In the genomic region with DNA sequence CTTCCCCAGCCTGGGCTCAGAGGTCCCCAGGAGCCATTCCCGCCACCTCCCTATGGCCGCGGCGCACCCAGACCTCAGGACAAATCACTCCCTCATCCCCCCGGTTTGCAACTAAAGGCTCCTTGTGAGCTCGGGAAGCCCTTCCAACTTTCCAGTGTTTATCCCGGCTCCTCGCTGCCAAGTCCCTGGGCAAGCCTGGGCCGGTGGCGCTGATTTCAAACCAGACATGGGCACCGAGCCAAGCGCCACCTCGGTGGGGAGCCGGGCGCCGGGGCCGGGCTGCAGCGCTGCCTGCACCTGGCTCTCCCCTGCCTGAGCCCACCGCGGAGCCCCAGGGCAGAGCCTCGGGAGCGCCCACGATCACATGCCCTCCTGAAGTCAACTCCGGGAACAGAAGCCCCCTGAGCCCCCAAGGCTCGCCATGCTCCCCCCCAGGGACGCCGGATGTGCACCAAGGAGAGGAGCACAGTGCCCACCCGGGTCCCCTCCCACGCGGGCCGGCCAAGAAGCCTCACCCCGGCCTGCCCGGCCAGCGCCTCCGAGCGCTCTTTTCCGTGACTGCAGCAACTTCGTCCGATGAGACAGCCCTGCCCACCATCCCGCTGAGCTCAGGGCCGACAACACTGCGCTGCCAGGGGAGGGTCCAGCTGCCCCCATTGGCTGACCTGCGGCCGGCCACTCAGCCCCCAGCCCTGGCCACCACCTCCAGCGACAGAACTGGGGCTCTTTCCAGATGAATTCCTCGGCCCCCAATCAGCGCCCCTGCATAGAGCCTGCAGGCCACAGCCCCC, we compare ENCODE assay signal across 8 cellular contexts. TPM values are rescaled to one million over a fixed set of nuclear protein-coding genes. Genes with fewer than 3 reads are reported as not detected.
DNase-seq lines count a peak whose midpoint lies in the region; ATAC-seq lines count a peak whose summit lies in the region.

No MANE protein-coding gene starts in this region.

- CTCF ChIA-PET in CD8-positive, alpha-beta memory T cell (lab: Charles Lee): no interaction called here

- no peak overlapping the region for H3K4me3 Mint-ChIP-seq in CD8-positive, alpha-beta memory T cell

- POLR2A ChIA-PET in CD8-positive, alpha-beta memory T cell (lab: Charles Lee): interaction anchor here (0.5 kb wide), 1 partner anchor 51 kb away, joined by 3 read pairs; no protein-coding TSS in a partner anchor

- H3K36me3 ChIP-seq in CD8-positive, alpha-beta memory T cell (ENCODE audit: insufficient read depth, low read length): no peaks in the 10 kb centered on the region

- no peaks in the 10 kb centered on the region for H3K9me3 Mint-ChIP-seq in CD8-positive, alpha-beta memory T cell

- H3K27me3 Mint-ChIP-seq in CD8-positive, alpha-beta memory T cell: no peaks in the 10 kb centered on the region

- H3K9me3 ChIP-seq in CD8-positive, alpha-beta memory T cell (ENCODE audit: low read length): no peaks in the 10 kb centered on the region

- no peaks in the 10 kb centered on the region for H3K4me1 ChIP-seq in CD8-positive, alpha-beta memory T cell (ENCODE audit: insufficient read depth, low read length)

- peaks cover 0 to 11% (median 6%) of the 10 kb centered on the region in 3 donors for H3K36me3 Mint-ChIP-seq in CD8-positive, alpha-beta memory T cell

- peaks cover 7 to 25% (median 14%) of the 10 kb centered on the region in 3 donors for H3K4me1 Mint-ChIP-seq in CD8-positive, alpha-beta memory T cell

- no peak overlapping the region for H3K4me3 ChIP-seq in CD8-positive, alpha-beta memory T cell (ENCODE audit: low read length)

- no peaks in the 10 kb centered on the region for H3K27me3 ChIP-seq in CD8-positive, alpha-beta memory T cell (ENCODE audit: insufficient read depth, low read length, poor library complexity, severe bottlenecking)

- H3K27ac Mint-ChIP-seq in CD8-positive, alpha-beta memory T cell: no peak overlapping the region

- peak overlapping the region; percentile 94 for H3K27ac ChIP-seq in epithelial cell of prostate
- H3K27ac ChIP-seq in CD8-positive, alpha-beta memory T cell (ENCODE audit: low read depth, low read length): no peak overlapping the region

- ATAC-seq in HG02798 (IDR thresholded peaks at IDR 0.05; ENCODE audit: poor library complexity, unreplicated experiment) (no peak), GM18873 (IDR thresholded peaks at IDR 0.05; ENCODE audit: low FRiP score, unreplicated experiment) (no peak)

- DNase-seq in Daoy (ENCODE audit: low read depth) (peak; percentile 77), NCI-H774 (lab: John Stamatoyannopoulos, UW) (peak; percentile 79), epithelial cell of prostate (ENCODE audit: low read depth, low spot score) (no peak), myocyte (ENCODE audit: low read depth) (peak; percentile 77), NCI-H82 treated with DMSO at 0.1 percent for 48 hours (lab: John Stamatoyannopoulos, UW; ENCODE audit: unreplicated experiment) (no peak)
- no peak for DNase-seq in CD8-positive, alpha-beta memory T cell

RNA-seq across cellular contexts. Expression of a gene that starts 50.0 kb away (rescaled TPM):
- 29.8 and 57.9 TPM in 2 replicates for total RNA-seq in Daoy (2014; rRNA removed; shearing (Covaris generic))
- 61.4 and 98.9 TPM in 2 replicates for total RNA-seq in myocyte
- polyA plus RNA-seq in myocyte (2012): 165 TPM
- total RNA-seq in CD8-positive, alpha-beta memory T cell: 10 to 100 TPM; 96.6 to 97.4 TPM
- 16.7 TPM for polyA plus RNA-seq in CD8-positive, alpha-beta memory T cell

Comparison
In these comparisons a context has a peak if more than half of its experiments do, and no peak if none do; other contexts are left out.
1. DNase-seq: peak in Daoy (single experiment), NCI-H774 (single experiment) and myocyte (single experiment); none in epithelial cell of prostate (single experiment), CD8-positive, alpha-beta memory T cell (0 of 5) and NCI-H82 treated with DMSO at 0.1 percent for 48 hours (single experiment).